In the genomic region with DNA sequence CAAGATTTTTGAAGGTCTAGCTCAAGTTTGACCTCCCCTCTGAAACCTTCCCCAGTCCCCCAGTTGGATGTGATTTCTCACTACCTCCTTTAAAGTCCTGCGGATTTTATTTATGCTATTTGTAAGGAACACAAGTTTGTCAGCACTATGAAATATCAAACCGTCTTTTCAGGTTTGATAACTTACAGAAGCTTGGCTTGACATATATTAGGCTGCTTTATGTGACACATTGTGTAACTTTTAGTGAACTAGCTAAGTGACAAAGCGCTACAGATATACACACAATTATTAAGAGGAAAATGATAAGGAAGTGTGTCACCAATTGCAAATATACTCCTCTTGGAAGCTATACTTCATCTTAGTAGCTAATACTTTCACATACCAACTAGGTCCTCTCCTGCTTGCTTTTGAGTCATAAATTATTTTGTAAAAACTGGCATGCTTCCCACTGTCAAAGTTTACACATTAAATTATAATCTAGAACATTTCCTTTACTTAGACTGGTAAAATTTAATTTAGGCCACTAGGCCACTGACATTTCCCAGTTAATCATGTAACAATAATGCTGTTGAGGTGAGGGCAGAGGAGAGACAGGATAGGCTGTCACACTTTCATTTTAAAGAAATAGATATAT, we compare ENCODE assay signal across 14 cellular contexts.
DNase-seq lines count a peak whose midpoint lies in the region; ATAC-seq, FAIRE-seq and TF ChIP-seq lines count a peak whose summit lies in the region.
"Had no signal": no experiment of that assay in that cellular context is flagged by ENCODE, and none has a peak within 500 bp of the region (broad histone marks: within the 10 kb centered on the region; RNA-seq: fewer than 3 reads in every experiment).

No MANE protein-coding gene starts in this region.

- DNase-seq in IMR-90 = no peak
- DNase-seq in GM12878 (ENCODE audit: low read depth, low spot score) = no peak
- DNase-seq in fibroblast of peridontal ligament (ENCODE audit: extremely low read depth) = peak; percentile 19
- DNase-seq in smooth muscle cell (lab: John Stamatoyannopoulos, UW; ENCODE audit: unreplicated experiment) = no peak
- DNase-seq in posterior vena cava (ENCODE audit: low spot score) = no peak
- no peak for DNase-seq in DMS53 (lab: John Stamatoyannopoulos, UW)
- DNase-seq: H9, Kasumi-1, NCI-H1436, NCI-H2081, NCI-H524, PC-9 had no signal

- H2BK5ac ChIP-seq in IMR-90 (ENCODE audit: low read depth, low read length, poor library complexity, severe bottlenecking) = no peak overlapping the region

- H2AFZ ChIP-seq in IMR-90 (replicated peaks; ENCODE audit: low read length, poor library complexity) = no peak overlapping the region
- H2AFZ ChIP-seq in GM12878 (ENCODE audit: control insufficient read depth, low read depth, low read length) = no peak overlapping the region
- peak overlapping the region; percentile 11 for H2AFZ ChIP-seq in smooth muscle cell (ENCODE audit: low read depth)
- H2AFZ ChIP-seq: PC-9 had no signal

- H2BK15ac ChIP-seq in IMR-90 (ENCODE audit: low read depth, low read length) = no peak overlapping the region

- no peaks in the 10 kb centered on the region for H3K4me1 ChIP-seq in IMR-90 (ENCODE audit: control insufficient read depth, insufficient read depth, low read length)
- no peaks in the 10 kb centered on the region for H3K4me1 ChIP-seq in GM12878 (ENCODE audit: control insufficient read depth, insufficient read depth, low read length)
- no peaks in the 10 kb centered on the region for H3K4me1 ChIP-seq in smooth muscle cell (ENCODE audit: low read depth)
- H3K4me1 ChIP-seq: BLaER1 treated with 17β-estradiol and CSF1 and Interleukin-3, amounts not matched to agents 10 nM and 100 nM had no signal

- no CpG with 5 or more reads among the region's 3 CpGs for WGBS in IMR-90 (ENCODE audit: extremely low coverage in 2 of 2, insufficient read length in 1 of 2), 2 experiments
- 57% methylated on average over 3 of the region's 3 CpGs for WGBS in GM12878 (ENCODE audit: insufficient coverage, insufficient replicate concordance, low lambda C conversion rate, missing lambda C conversion rate)
- WGBS in smooth muscle cell (ENCODE audit: low lambda C conversion rate) = 81% methylated on average over 3 of the region's 3 CpGs

- H3K27me3 ChIP-seq in IMR-90 (ENCODE audit: control insufficient read depth, insufficient read depth, low read length) (no peaks in the 10 kb centered on the region), GM12878 (replicated peaks in 1 of 2; ENCODE audit: control insufficient read depth in 2 of 2, insufficient read depth in 2 of 2, low read length in 1 of 2) (no peaks in the 10 kb centered on the region), smooth muscle cell (ENCODE audit: low read depth) (no peaks in the 10 kb centered on the region)
- H3K27me3 ChIP-seq: BLaER1 treated with 17β-estradiol and CSF1 and Interleukin-3, amounts not matched to agents 10 nM and 100 nM had no signal

- in situ Hi-C loops in IMR-90 (cut with MboI; ENCODE audit: low sequenced_read_pairs) = no loop called here
- in situ Hi-C loops in GM12878 (cut with MboI) = no loop called here

- H3K9me3 ChIP-seq in IMR-90 (ENCODE audit: control insufficient read depth, insufficient read depth, low read length) (no peaks in the 10 kb centered on the region), GM12878 (replicated peaks; ENCODE audit: control insufficient read depth, insufficient read depth, low read length) (no peaks in the 10 kb centered on the region), smooth muscle cell (replicated peaks; ENCODE audit: low read depth) (no peaks in the 10 kb centered on the region)
- H3K9me3 ChIP-seq: BLaER1 treated with 17β-estradiol and CSF1 and Interleukin-3, amounts not matched to agents 10 nM and 100 nM had no signal

- H3K4me2 ChIP-seq in IMR-90 (ENCODE audit: low read depth, low read length) (peak overlapping the region; percentile 73; the same call in 1 of the 2 replicates), GM12878 (ENCODE audit: control insufficient read depth, insufficient read depth) (no peak overlapping the region), smooth muscle cell (no peak overlapping the region)
- H3K4me2 ChIP-seq: BLaER1 treated with 17β-estradiol and CSF1 and Interleukin-3, amounts not matched to agents 10 nM and 100 nM; PC-9 had no signal

- BruUV-seq in IMR-90 (replicated peaks; lab: Mats Ljungman, UMichigan) = no TSS peak
- no TSS peak for BruUV-seq in GM12878 (replicated peaks; lab: Mats Ljungman, UMichigan)

- H2AK5ac ChIP-seq in IMR-90 (ENCODE audit: low read depth, low read length) = no peak overlapping the region

- H3K27ac ChIP-seq in IMR-90 (ENCODE audit: insufficient read depth, low read length) = no peak overlapping the region; the same call in 1 of the 2 replicates
- no peak overlapping the region for H3K27ac ChIP-seq in GM12878 (ENCODE audit: control insufficient read depth, insufficient read depth)
- no peak overlapping the region for H3K27ac ChIP-seq in smooth muscle cell (ENCODE audit: low read depth)
- H3K27ac ChIP-seq: BLaER1 treated with 17β-estradiol and CSF1 and Interleukin-3, amounts not matched to agents 10 nM and 100 nM; PC-9 had no signal

- H3K9ac ChIP-seq in IMR-90 (ENCODE audit: low read depth, low read length) (no peak overlapping the region; the same call in 1 of the 2 replicates), GM12878 (ENCODE audit: control insufficient read depth, insufficient read depth, low read length) (no peak overlapping the region), smooth muscle cell (ENCODE audit: low read depth) (no peak overlapping the region)
- H3K9ac ChIP-seq: BLaER1 treated with 17β-estradiol and CSF1 and Interleukin-3, amounts not matched to agents 10 nM and 100 nM had no signal

- no peak overlapping the region for H2BK20ac ChIP-seq in IMR-90 (ENCODE audit: low read depth, low read length)

- H3K9me1 ChIP-seq in IMR-90 (ENCODE audit: insufficient read depth, low read length) = no peaks in the 10 kb centered on the region

- H3K36me3 ChIP-seq in IMR-90 (ENCODE audit: control insufficient read depth, insufficient read depth, low read length) (no peaks in the 10 kb centered on the region), GM12878 (ENCODE audit: control insufficient read depth in 2 of 2, insufficient read depth in 2 of 2, low read length in 1 of 2) (no peaks in the 10 kb centered on the region), smooth muscle cell (ENCODE audit: low read depth) (no peaks in the 10 kb centered on the region)
- H3K36me3 ChIP-seq: BLaER1 treated with 17β-estradiol and CSF1 and Interleukin-3, amounts not matched to agents 10 nM and 100 nM had no signal

- H3K14ac ChIP-seq in IMR-90 (replicated peaks; ENCODE audit: low read depth, low read length) = no peak overlapping the region

- dilution Hi-C loops in IMR-90 (cut with HindIII; ENCODE audit: low sequenced_read_pairs, unreplicated experiment) = no loop called here

- no peaks in the 10 kb centered on the region for H3K79me1 ChIP-seq in IMR-90 (ENCODE audit: low read depth in 1 of 2, low read length in 2 of 2)

- ATAC-seq in IMR-90 (ENCODE audit: low read depth) (no peak), GM12878 (no peak)
- ATAC-seq in activated CD4-positive, CD25-positive, alpha-beta regulatory T cell treated with anti-CD3 and anti-CD28 coated beads, Interleukin-2, amount 50 U/mL, for 24 hours = no peak

- no peak overlapping the region for H3K4me3 ChIP-seq in IMR-90 (ENCODE audit: insufficient read depth, low read depth, low read length)
- H3K4me3 ChIP-seq in GM12878 = no peak overlapping the region
- H3K4me3 ChIP-seq in smooth muscle cell = no peak overlapping the region
- H3K4me3 ChIP-seq: BLaER1 treated with 17β-estradiol and CSF1 and Interleukin-3, amounts not matched to agents 10 nM and 100 nM; PC-9 had no signal

- no peak overlapping the region; the same call in 1 of the 2 replicates for H4K5ac ChIP-seq in IMR-90 (ENCODE audit: low read depth, low read length)

- peak overlapping the region; percentile 24; the same call in 1 of the 2 replicates for H3K18ac ChIP-seq in IMR-90 (ENCODE audit: low read depth, low read length)

- no peak overlapping the region for H3K56ac ChIP-seq in IMR-90 (ENCODE audit: extremely low read depth, insufficient read depth, low read length)

- H3K23ac ChIP-seq in IMR-90 (ENCODE audit: low read depth, low read length) = no peak overlapping the region

- intact Hi-C loops in IMR-90 (cut with micrococcal nuclease) (no loop called here), GM12878 (cut with micrococcal nuclease; ENCODE audit: unreplicated experiment) (no loop called here), posterior vena cava (cut with DNase I) (no loop called here)

- no peak overlapping the region for H4K8ac ChIP-seq in IMR-90 (ENCODE audit: low read depth in 2 of 2, low read length in 2 of 2)

- TF ChIP-seq CTCF in IMR-90 (conservative IDR thresholded peaks at IDR 0.05; ENCODE audit: low read depth, low read length) (no peak), GM12878 (IDR thresholded peaks at IDR 0.05 in 2 of 3, conservative IDR thresholded peaks at IDR 0.05 in 1 of 3; ENCODE audit: control insufficient read depth in 2 of 3, extremely low read depth in 1 of 3, insufficient read depth in 1 of 3, low read depth in 3 of 3, low read length in 3 of 3) (no peak), smooth muscle cell (IDR thresholded peaks at IDR 0.05; ENCODE audit: borderline replicate concordance, insufficient read depth, poor library complexity, severe bottlenecking) (no peak)

- H3K4ac ChIP-seq in IMR-90 (ENCODE audit: low read depth, low read length) = no peak overlapping the region

- H4K20me1 ChIP-seq in IMR-90 (ENCODE audit: insufficient read depth, low read length) (no peaks in the 10 kb centered on the region), GM12878 (ENCODE audit: control insufficient read depth, insufficient read depth) (no peaks in the 10 kb centered on the region), smooth muscle cell (ENCODE audit: low read depth) (no peaks in the 10 kb centered on the region)
- H4K20me1 ChIP-seq: BLaER1 treated with 17β-estradiol and CSF1 and Interleukin-3, amounts not matched to agents 10 nM and 100 nM had no signal

- TF ChIP-seq POLR2A in IMR-90 (IDR thresholded peaks at IDR 0.05; ENCODE audit: low read depth, low read length) (no peak), GM12878 (IDR thresholded peaks at IDR 0.05; ENCODE audit: low read depth, low read length) (no peak)

- no peak overlapping the region for H2AK9ac ChIP-seq in IMR-90 (replicated peaks; ENCODE audit: low read depth, low read length, poor library complexity)

- CTCF ChIA-PET in IMR-90 (lab: Yijun Ruan, JAX) = interaction anchor here (0.5 kb wide), 1 partner anchor 455 kb away, joined by 5 read pairs; no protein-coding TSS in a partner anchor
- CTCF ChIA-PET in GM12878 (lab: Yijun Ruan, JAX) = interaction anchor here (0.5 kb wide), 1 partner anchor 231 kb away, joined by 4 read pairs; no protein-coding TSS in a partner anchor

- RAD21 ChIA-PET in GM12878 (lab: Charles Lee; ENCODE audit: unreplicated experiment) = interaction anchor here (0.7 kb wide), 1 partner anchor 55 kb away, joined by 3 read pairs; no protein-coding TSS in a partner anchor

- POLR2A ChIA-PET in IMR-90 (lab: Charles Lee; ENCODE audit: unreplicated experiment) = no interaction called here
- POLR2A ChIA-PET in GM12878 (lab: Charles Lee) = interaction anchor here (1.2 kb wide), 1 partner anchor 39 kb away, joined by 8 read pairs; no protein-coding TSS in a partner anchor

- FAIRE-seq in GM12878 (lab: Jason Lieb, UNC) = peak; percentile 54

- no peak overlapping the region for H2BK120ac ChIP-seq in IMR-90 (ENCODE audit: low read depth, low read length)

- no peak for TF ChIP-seq EP300 in GM12878 (IDR thresholded peaks at IDR 0.05; ENCODE audit: borderline replicate concordance in 1 of 2, control insufficient read depth in 1 of 2, low read depth in 2 of 2, low read length in 2 of 2)

- SMC1A ChIA-PET in GM12878 (lab: Charles Lee; ENCODE audit: uncharacterized antibody, unreplicated experiment) = interaction anchor here (0.7 to 0.8 kb wide), 3 partner anchors 9 to 105 kb away, joined by 3 read pairs; no protein-coding TSS in a partner anchor

- no peaks in the 10 kb centered on the region for H3F3A ChIP-seq in smooth muscle cell (ENCODE audit: low read depth)

- TF ChIP-seq RAD21 in IMR-90 (IDR thresholded peaks at IDR 0.05; ENCODE audit: low read length) (no peak), GM12878 (IDR thresholded peaks at IDR 0.05; ENCODE audit: insufficient read depth, low read depth, low read length) (no peak)

- H4K91ac ChIP-seq in IMR-90 (ENCODE audit: insufficient read depth, low read depth, low read length) = no peak overlapping the region

- H3K79me2 ChIP-seq in GM12878 (ENCODE audit: control insufficient read depth, insufficient read depth, low read length) (no peaks in the 10 kb centered on the region), smooth muscle cell (ENCODE audit: low read depth) (no peaks in the 10 kb centered on the region)
